ENCODE assay signal across 2 cellular contexts in the genomic region with DNA sequence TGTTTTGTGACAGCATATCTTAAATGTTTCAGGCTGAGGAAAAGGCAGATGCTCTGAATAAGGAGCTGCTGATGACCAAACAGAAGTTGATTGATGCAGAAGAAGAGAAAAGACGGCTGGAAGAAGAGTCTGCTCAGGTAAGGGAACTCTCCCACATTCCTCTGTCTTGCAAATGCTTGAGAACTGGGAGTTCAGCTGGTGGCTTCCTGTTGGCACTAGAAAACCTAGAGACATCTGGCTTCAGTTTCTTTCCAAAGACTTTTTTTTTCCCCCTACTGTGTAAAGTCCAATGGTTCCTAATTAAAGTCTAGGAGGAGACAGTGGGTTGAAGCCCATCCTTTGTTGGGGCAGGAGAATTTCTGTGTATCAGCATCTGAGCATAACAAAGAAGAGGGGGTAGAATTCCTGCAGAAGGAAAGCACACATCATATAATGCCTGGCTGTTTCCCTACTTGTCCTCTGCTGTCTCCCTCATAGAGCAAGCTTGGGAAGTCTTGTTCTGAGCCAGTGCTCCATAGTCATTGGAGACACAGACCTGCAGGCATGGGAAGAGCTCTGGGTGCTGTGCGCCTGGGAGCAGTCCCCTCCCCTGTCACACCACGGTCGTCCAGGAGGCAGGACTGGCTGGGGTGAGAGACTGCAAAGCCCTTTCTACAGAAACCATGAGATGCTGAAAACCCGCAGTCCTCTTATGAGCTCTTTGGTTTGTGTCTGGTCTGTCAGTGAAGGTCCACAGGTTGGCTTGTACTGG.
TF ChIP-seq lines count a peak whose summit lies in the region.

No MANE protein-coding gene starts in this region.

TF ChIP-seq in liver, 16 proteins besides CTCF, POLR2A, EP300 and RAD21 (continued from another document):
- TF ChIP-seq, protein P1, sequence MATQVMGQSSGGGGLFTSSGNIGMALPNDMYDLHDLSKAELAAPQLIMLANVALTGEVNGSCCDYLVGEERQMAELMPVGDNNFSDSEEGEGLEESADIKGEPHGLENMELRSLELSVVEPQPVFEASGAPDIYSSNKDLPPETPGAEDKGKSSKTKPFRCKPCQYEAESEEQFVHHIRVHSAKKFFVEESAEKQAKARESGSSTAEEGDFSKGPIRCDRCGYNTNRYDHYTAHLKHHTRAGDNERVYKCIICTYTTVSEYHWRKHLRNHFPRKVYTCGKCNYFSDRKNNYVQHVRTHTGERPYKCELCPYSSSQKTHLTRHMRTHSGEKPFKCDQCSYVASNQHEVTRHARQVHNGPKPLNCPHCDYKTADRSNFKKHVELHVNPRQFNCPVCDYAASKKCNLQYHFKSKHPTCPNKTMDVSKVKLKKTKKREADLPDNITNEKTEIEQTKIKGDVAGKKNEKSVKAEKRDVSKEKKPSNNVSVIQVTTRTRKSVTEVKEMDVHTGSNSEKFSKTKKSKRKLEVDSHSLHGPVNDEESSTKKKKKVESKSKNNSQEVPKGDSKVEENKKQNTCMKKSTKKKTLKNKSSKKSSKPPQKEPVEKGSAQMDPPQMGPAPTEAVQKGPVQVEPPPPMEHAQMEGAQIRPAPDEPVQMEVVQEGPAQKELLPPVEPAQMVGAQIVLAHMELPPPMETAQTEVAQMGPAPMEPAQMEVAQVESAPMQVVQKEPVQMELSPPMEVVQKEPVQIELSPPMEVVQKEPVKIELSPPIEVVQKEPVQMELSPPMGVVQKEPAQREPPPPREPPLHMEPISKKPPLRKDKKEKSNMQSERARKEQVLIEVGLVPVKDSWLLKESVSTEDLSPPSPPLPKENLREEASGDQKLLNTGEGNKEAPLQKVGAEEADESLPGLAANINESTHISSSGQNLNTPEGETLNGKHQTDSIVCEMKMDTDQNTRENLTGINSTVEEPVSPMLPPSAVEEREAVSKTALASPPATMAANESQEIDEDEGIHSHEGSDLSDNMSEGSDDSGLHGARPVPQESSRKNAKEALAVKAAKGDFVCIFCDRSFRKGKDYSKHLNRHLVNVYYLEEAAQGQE (IDR thresholded peaks at IDR 0.05), result no peak
- TF ChIP-seq NR2F2 (IDR thresholded peaks at IDR 0.05), result no peak
TF ChIP-seq in liver: peak in this region for 0.

TF ChIP-seq in HepG2, 621 proteins besides CTCF, POLR2A, EP300 and RAD21 (continued from another document):
- TF ChIP-seq ATF1 (CRISPR knock-in tag; IDR thresholded peaks at IDR 0.05) (no peak), NCOA1 (CRISPR knock-in tag; IDR thresholded peaks at IDR 0.05) (no peak), ZNF383 (CRISPR knock-in tag; IDR thresholded peaks at IDR 0.05; ENCODE audit: borderline replicate concordance) (no peak), ZNF326 (CRISPR knock-in tag; IDR thresholded peaks at IDR 0.05; ENCODE audit: borderline replicate concordance) (no peak), ZBTB8A (CRISPR knock-in tag; IDR thresholded peaks at IDR 0.05; ENCODE audit: borderline replicate concordance, low read depth) (no peak), ZNF446 (CRISPR knock-in tag; IDR thresholded peaks at IDR 0.05) (no peak), MATR3 (CRISPR knock-in tag; IDR thresholded peaks at IDR 0.05) (no peak), HDAC2 (CRISPR knock-in tag; IDR thresholded peaks at IDR 0.05) (no peak), NAIF1 (CRISPR knock-in tag; IDR thresholded peaks at IDR 0.05; ENCODE audit: borderline replicate concordance) (no peak), ZNF709 (CRISPR knock-in tag; IDR thresholded peaks at IDR 0.05) (no peak)
- TF ChIP-seq, protein P2, sequence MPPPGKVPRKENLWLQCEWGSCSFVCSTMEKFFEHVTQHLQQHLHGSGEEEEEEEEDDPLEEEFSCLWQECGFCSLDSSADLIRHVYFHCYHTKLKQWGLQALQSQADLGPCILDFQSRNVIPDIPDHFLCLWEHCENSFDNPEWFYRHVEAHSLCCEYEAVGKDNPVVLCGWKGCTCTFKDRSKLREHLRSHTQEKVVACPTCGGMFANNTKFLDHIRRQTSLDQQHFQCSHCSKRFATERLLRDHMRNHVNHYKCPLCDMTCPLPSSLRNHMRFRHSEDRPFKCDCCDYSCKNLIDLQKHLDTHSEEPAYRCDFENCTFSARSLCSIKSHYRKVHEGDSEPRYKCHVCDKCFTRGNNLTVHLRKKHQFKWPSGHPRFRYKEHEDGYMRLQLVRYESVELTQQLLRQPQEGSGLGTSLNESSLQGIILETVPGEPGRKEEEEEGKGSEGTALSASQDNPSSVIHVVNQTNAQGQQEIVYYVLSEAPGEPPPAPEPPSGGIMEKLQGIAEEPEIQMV (CRISPR knock-in tag; IDR thresholded peaks at IDR 0.05; ENCODE audit: low read depth), result no peak
- TF ChIP-seq, protein P3, sequence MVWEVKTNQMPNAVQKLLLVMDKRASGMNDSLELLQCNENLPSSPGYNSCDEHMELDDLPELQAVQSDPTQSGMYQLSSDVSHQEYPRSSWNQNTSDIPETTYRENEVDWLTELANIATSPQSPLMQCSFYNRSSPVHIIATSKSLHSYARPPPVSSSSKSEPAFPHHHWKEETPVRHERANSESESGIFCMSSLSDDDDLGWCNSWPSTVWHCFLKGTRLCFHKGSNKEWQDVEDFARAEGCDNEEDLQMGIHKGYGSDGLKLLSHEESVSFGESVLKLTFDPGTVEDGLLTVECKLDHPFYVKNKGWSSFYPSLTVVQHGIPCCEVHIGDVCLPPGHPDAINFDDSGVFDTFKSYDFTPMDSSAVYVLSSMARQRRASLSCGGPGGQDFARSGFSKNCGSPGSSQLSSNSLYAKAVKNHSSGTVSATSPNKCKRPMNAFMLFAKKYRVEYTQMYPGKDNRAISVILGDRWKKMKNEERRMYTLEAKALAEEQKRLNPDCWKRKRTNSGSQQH (CRISPR knock-in tag; IDR thresholded peaks at IDR 0.05; ENCODE audit: low read depth), result no peak
TF ChIP-seq in HepG2: peak in this region for 0.
